ENCODE assay signal across 1 cellular context in the genomic region with DNA sequence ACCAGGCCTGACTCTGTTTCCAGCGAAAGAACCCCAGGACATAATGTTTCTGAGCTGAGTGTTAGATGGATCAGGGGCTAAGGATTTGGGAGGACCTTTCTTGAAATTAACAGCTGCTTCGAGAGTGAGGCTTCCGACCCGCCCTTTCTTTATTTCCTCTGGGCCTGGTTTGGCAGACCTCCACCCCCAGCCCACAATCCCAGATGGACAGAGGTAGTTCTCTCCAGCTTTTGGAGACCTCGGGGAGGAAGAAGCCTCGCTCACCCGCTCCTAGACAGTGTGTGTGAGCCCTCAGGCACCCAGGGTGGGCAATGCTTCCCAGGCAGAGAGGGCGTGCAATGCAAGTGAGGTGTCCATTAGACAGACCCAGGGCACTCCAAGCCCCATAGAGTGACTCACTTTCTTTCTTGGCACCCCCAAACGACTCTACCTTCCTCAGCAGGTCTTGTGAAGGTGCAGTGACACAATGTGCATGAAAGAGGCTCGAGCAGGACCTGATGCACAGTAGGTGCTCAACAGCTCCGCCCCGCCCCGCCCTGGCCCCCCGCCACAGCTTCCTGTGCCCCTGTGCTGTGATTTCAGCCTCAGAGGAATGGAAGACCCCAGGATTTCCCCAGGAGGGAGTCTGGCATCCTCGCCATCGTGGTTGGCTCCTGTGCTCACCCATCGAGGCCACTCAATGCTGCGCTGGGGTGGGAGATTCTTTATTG.
TF ChIP-seq lines count a peak whose summit lies in the region.

No MANE protein-coding gene starts in this region.

TF ChIP-seq in H1, 55 proteins besides CTCF, POLR2A, EP300 and RAD21:
- TF ChIP-seq BCL11A (IDR thresholded peaks at IDR 0.05; ENCODE audit: low read depth in 2 of 2, low read length in 2 of 2) (no peak), CBX5 (IDR thresholded peaks at IDR 0.05; ENCODE audit: low read depth, low read length) (no peak), ZNF274 (IDR thresholded peaks at IDR 0.05; ENCODE audit: borderline replicate concordance, extremely low read depth, low read length) (no peak), CBX8 (IDR thresholded peaks at IDR 0.05; ENCODE audit: borderline replicate concordance, low read depth, low read length) (no peak), PHF8 (conservative IDR thresholded peaks at IDR 0.05; ENCODE audit: low read depth, low read length) (no peak), CEBPB (IDR thresholded peaks at IDR 0.05; ENCODE audit: low read depth, low read length) (no peak), KDM5A (IDR thresholded peaks at IDR 0.05; ENCODE audit: low read length) (no peak), NRF1 (IDR thresholded peaks at IDR 0.05; ENCODE audit: low read depth, low read length) (no peak), TAF1 (IDR thresholded peaks at IDR 0.05; ENCODE audit: low read depth, low read length) (no peak)
- TF ChIP-seq, protein P1, sequence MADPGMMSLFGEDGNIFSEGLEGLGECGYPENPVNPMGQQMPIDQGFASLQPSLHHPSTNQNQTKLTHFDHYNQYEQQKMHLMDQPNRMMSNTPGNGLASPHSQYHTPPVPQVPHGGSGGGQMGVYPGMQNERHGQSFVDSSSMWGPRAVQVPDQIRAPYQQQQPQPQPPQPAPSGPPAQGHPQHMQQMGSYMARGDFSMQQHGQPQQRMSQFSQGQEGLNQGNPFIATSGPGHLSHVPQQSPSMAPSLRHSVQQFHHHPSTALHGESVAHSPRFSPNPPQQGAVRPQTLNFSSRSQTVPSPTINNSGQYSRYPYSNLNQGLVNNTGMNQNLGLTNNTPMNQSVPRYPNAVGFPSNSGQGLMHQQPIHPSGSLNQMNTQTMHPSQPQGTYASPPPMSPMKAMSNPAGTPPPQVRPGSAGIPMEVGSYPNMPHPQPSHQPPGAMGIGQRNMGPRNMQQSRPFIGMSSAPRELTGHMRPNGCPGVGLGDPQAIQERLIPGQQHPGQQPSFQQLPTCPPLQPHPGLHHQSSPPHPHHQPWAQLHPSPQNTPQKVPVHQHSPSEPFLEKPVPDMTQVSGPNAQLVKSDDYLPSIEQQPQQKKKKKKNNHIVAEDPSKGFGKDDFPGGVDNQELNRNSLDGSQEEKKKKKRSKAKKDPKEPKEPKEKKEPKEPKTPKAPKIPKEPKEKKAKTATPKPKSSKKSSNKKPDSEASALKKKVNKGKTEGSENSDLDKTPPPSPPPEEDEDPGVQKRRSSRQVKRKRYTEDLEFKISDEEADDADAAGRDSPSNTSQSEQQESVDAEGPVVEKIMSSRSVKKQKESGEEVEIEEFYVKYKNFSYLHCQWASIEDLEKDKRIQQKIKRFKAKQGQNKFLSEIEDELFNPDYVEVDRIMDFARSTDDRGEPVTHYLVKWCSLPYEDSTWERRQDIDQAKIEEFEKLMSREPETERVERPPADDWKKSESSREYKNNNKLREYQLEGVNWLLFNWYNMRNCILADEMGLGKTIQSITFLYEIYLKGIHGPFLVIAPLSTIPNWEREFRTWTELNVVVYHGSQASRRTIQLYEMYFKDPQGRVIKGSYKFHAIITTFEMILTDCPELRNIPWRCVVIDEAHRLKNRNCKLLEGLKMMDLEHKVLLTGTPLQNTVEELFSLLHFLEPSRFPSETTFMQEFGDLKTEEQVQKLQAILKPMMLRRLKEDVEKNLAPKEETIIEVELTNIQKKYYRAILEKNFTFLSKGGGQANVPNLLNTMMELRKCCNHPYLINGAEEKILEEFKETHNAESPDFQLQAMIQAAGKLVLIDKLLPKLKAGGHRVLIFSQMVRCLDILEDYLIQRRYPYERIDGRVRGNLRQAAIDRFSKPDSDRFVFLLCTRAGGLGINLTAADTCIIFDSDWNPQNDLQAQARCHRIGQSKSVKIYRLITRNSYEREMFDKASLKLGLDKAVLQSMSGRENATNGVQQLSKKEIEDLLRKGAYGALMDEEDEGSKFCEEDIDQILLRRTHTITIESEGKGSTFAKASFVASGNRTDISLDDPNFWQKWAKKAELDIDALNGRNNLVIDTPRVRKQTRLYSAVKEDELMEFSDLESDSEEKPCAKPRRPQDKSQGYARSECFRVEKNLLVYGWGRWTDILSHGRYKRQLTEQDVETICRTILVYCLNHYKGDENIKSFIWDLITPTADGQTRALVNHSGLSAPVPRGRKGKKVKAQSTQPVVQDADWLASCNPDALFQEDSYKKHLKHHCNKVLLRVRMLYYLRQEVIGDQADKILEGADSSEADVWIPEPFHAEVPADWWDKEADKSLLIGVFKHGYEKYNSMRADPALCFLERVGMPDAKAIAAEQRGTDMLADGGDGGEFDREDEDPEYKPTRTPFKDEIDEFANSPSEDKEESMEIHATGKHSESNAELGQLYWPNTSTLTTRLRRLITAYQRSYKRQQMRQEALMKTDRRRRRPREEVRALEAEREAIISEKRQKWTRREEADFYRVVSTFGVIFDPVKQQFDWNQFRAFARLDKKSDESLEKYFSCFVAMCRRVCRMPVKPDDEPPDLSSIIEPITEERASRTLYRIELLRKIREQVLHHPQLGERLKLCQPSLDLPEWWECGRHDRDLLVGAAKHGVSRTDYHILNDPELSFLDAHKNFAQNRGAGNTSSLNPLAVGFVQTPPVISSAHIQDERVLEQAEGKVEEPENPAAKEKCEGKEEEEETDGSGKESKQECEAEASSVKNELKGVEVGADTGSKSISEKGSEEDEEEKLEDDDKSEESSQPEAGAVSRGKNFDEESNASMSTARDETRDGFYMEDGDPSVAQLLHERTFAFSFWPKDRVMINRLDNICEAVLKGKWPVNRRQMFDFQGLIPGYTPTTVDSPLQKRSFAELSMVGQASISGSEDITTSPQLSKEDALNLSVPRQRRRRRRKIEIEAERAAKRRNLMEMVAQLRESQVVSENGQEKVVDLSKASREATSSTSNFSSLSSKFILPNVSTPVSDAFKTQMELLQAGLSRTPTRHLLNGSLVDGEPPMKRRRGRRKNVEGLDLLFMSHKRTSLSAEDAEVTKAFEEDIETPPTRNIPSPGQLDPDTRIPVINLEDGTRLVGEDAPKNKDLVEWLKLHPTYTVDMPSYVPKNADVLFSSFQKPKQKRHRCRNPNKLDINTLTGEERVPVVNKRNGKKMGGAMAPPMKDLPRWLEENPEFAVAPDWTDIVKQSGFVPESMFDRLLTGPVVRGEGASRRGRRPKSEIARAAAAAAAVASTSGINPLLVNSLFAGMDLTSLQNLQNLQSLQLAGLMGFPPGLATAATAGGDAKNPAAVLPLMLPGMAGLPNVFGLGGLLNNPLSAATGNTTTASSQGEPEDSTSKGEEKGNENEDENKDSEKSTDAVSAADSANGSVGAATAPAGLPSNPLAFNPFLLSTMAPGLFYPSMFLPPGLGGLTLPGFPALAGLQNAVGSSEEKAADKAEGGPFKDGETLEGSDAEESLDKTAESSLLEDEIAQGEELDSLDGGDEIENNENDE (IDR thresholded peaks at IDR 0.05; ENCODE audit: insufficient replicate concordance, low read length), result no peak
